14 cellular contexts compared by ENCODE assay signal in genomic region chr11:95570845-95571244, GRCh38.
A peak's percentile ranks its signal among the peaks of the same experiment; 100 is the strongest.
DNase-seq lines count a peak whose midpoint lies in the region; ATAC-seq lines count a peak whose summit lies in the region.
"Had no signal": no experiment of that assay in that cellular context is flagged by ENCODE, and none has a peak within 500 bp of the region (broad histone marks: within the 10 kb centered on the region; RNA-seq: fewer than 3 reads in every experiment).

No MANE protein-coding gene starts in this region.

- DNase-seq in Ammon's horn (ENCODE audit: low spot score) (peak; percentile 54), globus pallidus (ENCODE audit: low spot score) (peak; percentile 84), midbrain (lab: John Stamatoyannopoulos, UW) (peak; percentile 58), putamen (ENCODE audit: low spot score) (peak; percentile 63), NCI-H2107 treated with DMSO at 0.1 percent for 48 hours (lab: John Stamatoyannopoulos, UW; ENCODE audit: unreplicated experiment) (no peak), ACHN (no peak)
- no peak for DNase-seq in activated CD4-positive, alpha-beta memory T cell treated with anti-CD3 and anti-CD28 coated beads, Interleukin-2, amount 10 ng/mL, durations not matched to agents 7 days and 5 days
- DNase-seq: Calu3; CD8-positive, alpha-beta T cell; DND-41; EL had no signal

- in situ Hi-C loops in ACHN (cut with HindIII; ENCODE audit: low pct_ligation_motif_present, low pct_unique_long_range_greater_than_20kb, low sequenced_read_pairs), result no loop called here

- no peak for ATAC-seq in HG03521 (IDR thresholded peaks at IDR 0.05; ENCODE audit: unreplicated experiment)
- ATAC-seq: A549; CD8-positive, alpha-beta T cell had no signal

- H3K36me3 Mint-ChIP-seq in activated CD4-positive, alpha-beta memory T cell treated with anti-CD3 and anti-CD28 coated beads, Interleukin-2, amount 10 ng/mL, durations not matched to agents 7 days and 5 days (ENCODE audit: low read depth), result no peaks in the 10 kb centered on the region
- H3K36me3 Mint-ChIP-seq: CD8-positive, alpha-beta T cell had no signal

- H3K4me3 Mint-ChIP-seq in activated CD4-positive, alpha-beta memory T cell treated with anti-CD3 and anti-CD28 coated beads, Interleukin-2, amount 10 ng/mL, durations not matched to agents 7 days and 5 days, result no peak overlapping the region
- H3K4me3 Mint-ChIP-seq: B cell; CD8-positive, alpha-beta T cell had no signal

- H3K9me3 Mint-ChIP-seq in activated CD4-positive, alpha-beta memory T cell treated with anti-CD3 and anti-CD28 coated beads, Interleukin-2, amount 10 ng/mL, durations not matched to agents 7 days and 5 days, result peaks cover 11% of the 10 kb centered on the region

- no peak overlapping the region for H3K27ac Mint-ChIP-seq in activated CD4-positive, alpha-beta memory T cell treated with anti-CD3 and anti-CD28 coated beads, Interleukin-2, amount 10 ng/mL, durations not matched to agents 7 days and 5 days
- H3K27ac Mint-ChIP-seq: B cell; CD8-positive, alpha-beta T cell had no signal

- H3K27me3 Mint-ChIP-seq in activated CD4-positive, alpha-beta memory T cell treated with anti-CD3 and anti-CD28 coated beads, Interleukin-2, amount 10 ng/mL, durations not matched to agents 7 days and 5 days, result no peaks in the 10 kb centered on the region

- POLR2A ChIA-PET in activated CD4-positive, alpha-beta memory T cell treated with anti-CD3 and anti-CD28 coated beads, Interleukin-2, amount 10 ng/mL, durations not matched to agents 7 days and 5 days (lab: Charles Lee), result no interaction called here

- CTCF ChIA-PET in activated CD4-positive, alpha-beta memory T cell treated with anti-CD3 and anti-CD28 coated beads, Interleukin-2, amount 10 ng/mL, durations not matched to agents 7 days and 5 days (lab: Charles Lee), result no interaction called here

- H3K4me1 Mint-ChIP-seq in activated CD4-positive, alpha-beta memory T cell treated with anti-CD3 and anti-CD28 coated beads, Interleukin-2, amount 10 ng/mL, durations not matched to agents 7 days and 5 days, result no peaks in the 10 kb centered on the region
- H3K4me1 Mint-ChIP-seq: B cell had no signal

Comparison
In these comparisons a context has a peak if more than half of its experiments do, and no peak if none do; other contexts are left out.
1. DNase-seq: peak in Ammon's horn (single experiment), globus pallidus (single experiment), midbrain (single experiment) and putamen (single experiment); none in NCI-H2107 treated with DMSO at 0.1 percent for 48 hours (single experiment), activated CD4-positive, alpha-beta memory T cell treated with anti-CD3 and anti-CD28 coated beads, Interleukin-2, amount 10 ng/mL, durations not matched to agents 7 days and 5 days (single experiment) and ACHN (single experiment).